ENCODE assay signal across 31 cellular contexts in genomic region chr17:319266-319665, GRCh38.
"Had no signal": no experiment of that assay in that cellular context is flagged by ENCODE, and none has a peak within 500 bp of the region (broad histone marks: within the 10 kb centered on the region; RNA-seq: fewer than 3 reads in every experiment).

No MANE protein-coding gene starts in this region.

- H3K4me3 ChIP-seq: esophagus squamous epithelium, heart right ventricle, tibial artery, uterus had no signal

- H3K4me1 ChIP-seq: esophagus squamous epithelium, tibial artery, uterus had no signal

- H3K9me3 ChIP-seq: esophagus squamous epithelium, heart right ventricle, uterus had no signal

- H3K27me3 ChIP-seq: esophagus squamous epithelium, uterus had no signal

- H3K36me3 ChIP-seq: uterus had no signal

- DNase-seq: activated CD4-positive, alpha-beta memory T cell treated with anti-CD3 and anti-CD28 coated beads for 36 hours; activated CD4-positive, alpha-beta T cell treated with anti-CD3 and anti-CD28 coated beads, Interleukin-2, amount 10 ng/mL, durations not matched to agents 24 days and 14 days; activated CD4-positive, CD25-positive, alpha-beta regulatory T cell treated with anti-CD3 and anti-CD28 coated beads, Interleukin-2, amount 50 U/mL, for 72 hours; activated CD8-positive, alpha-beta memory T cell treated with anti-CD3 and anti-CD28 coated beads, Interleukin-2, amount 50 U/mL, for 4 hours; activated effector memory CD4-positive, alpha-beta T cell treated with anti-CD3 and anti-CD28 coated beads, Interleukin-2, amount 50 U/mL, for 16 hours; activated naive CD4-positive, alpha-beta T cell treated with anti-CD3 and anti-CD28 coated beads, Interleukin-2, amount 10 ng/mL, durations not matched to agents 7 days and 5 days; activated T-cell treated with anti-CD3 and anti-CD28 coated beads, Interleukin-2, amount 50 U/mL, for 1 hour; amniotic stem cell; central memory CD4-positive, alpha-beta T cell; dermis blood vessel endothelial cell; effector CD4-positive, alpha-beta T cell; esophagus squamous epithelium; foreskin melanocyte; heart right ventricle; left ventricle myocardium superior; midbrain; naive thymus-derived CD8-positive, alpha-beta T cell; small intestine; stimulated activated CD4-positive, alpha-beta T cell treated with anti-CD3 and anti-CD28 coated beads, Interleukin-1b, Interleukin-23, amount 100 ng/mL, for 48 hours; stimulated activated CD4-positive, alpha-beta T cell treated with anti-CD3 and anti-CD28 coated beads, Interleukin-4, amount 100 ng/mL, for 4 hours; stimulated activated CD8-positive, alpha-beta memory T cell treated with anti-CD3 and anti-CD28 coated beads, Interleukin-4, amount 100 ng/mL, for 48 hours; stimulated activated naive CD8-positive, alpha-beta T cell treated with anti-CD3 and anti-CD28 coated beads, Interleukin-15, amount 100 ng/mL, for 72 hours; SW 1271; T-helper 9 cell; tibial artery; uterus had no signal

- FAIRE-seq: endometrium, small intestine, TTC549 had no signal

- H3K27ac ChIP-seq: epithelial cell of prostate, esophagus squamous epithelium, heart right ventricle, tibial artery, uterus had no signal

- ATAC-seq: left ventricle myocardium superior; naive thymus-derived CD8-positive, alpha-beta T cell; sciatic nerve; stimulated activated memory B cell treated with anti-CD40 and anti-IgM and Interleukin-4, amounts not matched to agents 10 μg/mL and 1 μg/mL and 100 μg/mL, for 72 hours; stimulated activated naive CD8-positive, alpha-beta T cell treated with anti-CD3 and anti-CD28 coated beads, Interleukin-15, amount 100 ng/mL, for 72 hours had no signal
